8 cellular contexts compared by ENCODE assay signal in the genomic region with DNA sequence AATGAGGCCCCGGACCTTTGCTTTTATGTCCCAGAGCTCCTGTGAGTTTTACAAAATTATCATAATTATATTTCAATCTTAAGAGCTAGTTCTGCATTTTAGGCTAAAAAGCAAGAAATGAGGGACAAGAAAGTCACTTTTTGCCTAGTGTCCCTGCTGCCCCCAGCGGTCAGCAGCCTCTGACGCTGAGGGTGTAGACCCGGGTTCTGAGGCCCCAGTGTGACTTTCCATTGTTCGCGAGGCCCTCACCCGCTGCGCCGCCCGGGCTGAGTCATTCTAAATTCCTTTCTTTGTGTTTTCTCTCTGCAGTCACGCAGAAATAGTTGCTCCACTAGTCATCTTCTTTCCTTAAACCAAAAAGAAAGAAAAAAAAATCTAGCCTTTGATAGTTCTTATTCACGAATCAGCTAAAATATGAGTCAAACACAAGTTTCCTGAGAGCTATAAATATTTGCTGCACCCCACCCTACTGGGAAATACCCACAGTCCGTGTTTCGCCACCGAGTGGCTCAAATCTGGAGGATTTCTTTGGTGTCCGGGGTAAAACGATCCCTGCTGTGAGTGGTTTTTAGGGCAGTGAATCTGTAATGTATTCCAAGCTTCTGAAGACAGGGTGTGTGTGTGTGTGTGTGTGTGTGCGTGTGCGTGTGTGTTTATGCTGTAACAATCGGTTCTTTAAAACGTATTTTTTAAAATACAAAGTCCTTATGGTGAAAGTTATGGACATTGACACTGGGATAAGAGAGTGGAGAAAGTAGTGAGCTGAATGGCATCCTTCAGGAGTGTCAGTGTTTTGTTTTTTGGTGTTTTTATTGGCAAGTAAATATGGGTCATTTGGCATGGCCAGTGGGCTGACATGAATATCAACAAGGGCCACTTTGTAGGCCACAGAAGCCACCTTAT. TPM values are rescaled to one million over a fixed set of nuclear protein-coding genes. Genes with fewer than 3 reads are reported as not detected.
DNase-seq lines count a peak whose midpoint lies in the region; TF ChIP-seq lines count a peak whose summit lies in the region.

No MANE protein-coding gene starts in this region.

- DNase-seq in HEK293T (ENCODE audit: extremely low spot score) (peak; percentile 71), NCI-H146 treated with DMSO at 0.1 percent for 48 hours (lab: John Stamatoyannopoulos, UW; ENCODE audit: unreplicated experiment) (peak; percentile 61), mesendoderm (peak; percentile 99), NCI-H1417 (lab: John Stamatoyannopoulos, UW) (no peak)
- DNase-seq in activated CD4-positive, alpha-beta memory T cell treated with anti-CD3 and anti-CD28 coated beads, Interleukin-2, amount 10 ng/mL, durations not matched to agents 7 days and 5 days = peak; percentile 70
- DNase-seq in effector memory CD4-positive, alpha-beta T cell = peak; percentile 21 to 45 (median 38)
- peak; percentile 35 for DNase-seq in stimulated activated CD8-positive, alpha-beta memory T cell treated with anti-CD3 and anti-CD28 coated beads, Interleukin-12 subunit alpha, Interleukin-12 subunit beta, amount 100 ng/mL, for 24 hours (ENCODE audit: extremely low read depth)

- H3K79me1 ChIP-seq in mesendoderm (ENCODE audit: low read length) = no peaks in the 10 kb centered on the region

- H3K4me1 Mint-ChIP-seq in activated CD4-positive, alpha-beta memory T cell treated with anti-CD3 and anti-CD28 coated beads, Interleukin-2, amount 10 ng/mL, durations not matched to agents 7 days and 5 days = peaks cover 31% of the 10 kb centered on the region

- H2BK120ac ChIP-seq in mesendoderm (ENCODE audit: low read depth, low read length) = peak overlapping the region; percentile 93

- CTCF ChIA-PET in HEK293T (lab: Yijun Ruan, JAX) = interaction anchor here (0.5 to 1.3 kb wide), 8 partner anchors 9 to 1768 kb away, joined by 3 to 6 read pairs (median 4); no protein-coding TSS in a partner anchor
- CTCF ChIA-PET in activated CD4-positive, alpha-beta memory T cell treated with anti-CD3 and anti-CD28 coated beads, Interleukin-2, amount 10 ng/mL, durations not matched to agents 7 days and 5 days (lab: Charles Lee) = interaction anchor here (0.7 to 2.2 kb wide), 8 partner anchors 10 to 429 kb away, joined by 3 to 10 read pairs (median 3); a partner anchor contains a TSS

- H2BK5ac ChIP-seq in mesendoderm (ENCODE audit: low read length) = peak overlapping the region; percentile 98

- H3K4ac ChIP-seq in mesendoderm (ENCODE audit: low read depth, low read length) = peak overlapping the region; percentile 85

- no peaks in the 10 kb centered on the region for H3K27me3 ChIP-seq in effector memory CD4-positive, alpha-beta T cell (replicated peaks; ENCODE audit: control insufficient read depth, insufficient read depth, low read length, poor library complexity, severe bottlenecking)
- H3K27me3 ChIP-seq in mesendoderm (ENCODE audit: insufficient read depth, low read length, poor library complexity) = no peaks in the 10 kb centered on the region

- H3K56ac ChIP-seq in mesendoderm (ENCODE audit: low read length) = peak overlapping the region; percentile 93

- H3K4me1 ChIP-seq in effector memory CD4-positive, alpha-beta T cell (ENCODE audit: control insufficient read depth, insufficient read depth, low read length, poor library complexity, severe bottlenecking) = peaks cover 16% of the 10 kb centered on the region
- peaks cover 11% of the 10 kb centered on the region for H3K4me1 ChIP-seq in mesendoderm (ENCODE audit: control insufficient read depth, low read depth, low read length)

- H3K4me3 ChIP-seq in GM08714 (ENCODE audit: low read length) = peak overlapping the region; percentile 31; the same call in 1 of the 2 replicates
- peak overlapping the region; percentile 29 for H3K4me3 ChIP-seq in effector memory CD4-positive, alpha-beta T cell (ENCODE audit: insufficient read depth, low read depth, low read length, poor library complexity, severe bottlenecking)
- no peak overlapping the region for H3K4me3 ChIP-seq in mesendoderm (ENCODE audit: low read length)

- peaks cover 5% of the 10 kb centered on the region for H3K36me3 Mint-ChIP-seq in activated CD4-positive, alpha-beta memory T cell treated with anti-CD3 and anti-CD28 coated beads, Interleukin-2, amount 10 ng/mL, durations not matched to agents 7 days and 5 days (ENCODE audit: low read depth)

- H3K4me2 ChIP-seq in mesendoderm (ENCODE audit: low read length) = peak overlapping the region; percentile 39

- no peaks in the 10 kb centered on the region for H3K36me3 ChIP-seq in effector memory CD4-positive, alpha-beta T cell (ENCODE audit: control insufficient read depth, insufficient read depth, low read length)
- no peaks in the 10 kb centered on the region for H3K36me3 ChIP-seq in mesendoderm (ENCODE audit: control insufficient read depth, insufficient read depth, low read length)

- POLR2A ChIA-PET in HEK293T (lab: Yijun Ruan, JAX) = interaction anchor here (0.6 to 3.2 kb wide), 11 partner anchors 9 to 72 kb away, joined by 3 to 42 read pairs (median 4); a partner anchor contains a TSS
- POLR2A ChIA-PET in activated CD4-positive, alpha-beta memory T cell treated with anti-CD3 and anti-CD28 coated beads, Interleukin-2, amount 10 ng/mL, durations not matched to agents 7 days and 5 days (lab: Charles Lee) = interaction anchor here (0.7 to 3.1 kb wide), 12 partner anchors 9 to 401 kb away, joined by 3 to 105 read pairs (median 4); a partner anchor contains a TSS

- H3K79me2 ChIP-seq in mesendoderm (ENCODE audit: control insufficient read depth, insufficient read depth, low read length) = no peaks in the 10 kb centered on the region

- no CpG with 5 or more reads among the region's 21 CpGs for WGBS in mesendoderm (ENCODE audit: extremely low coverage, insufficient coverage, low lambda C conversion rate)

- H3K23ac ChIP-seq in mesendoderm (ENCODE audit: low read length) = no peak overlapping the region

- H2BK15ac ChIP-seq in mesendoderm (replicated peaks; ENCODE audit: low read depth) = peak overlapping the region; percentile 94

- peak overlapping the region; percentile 75 for H4K5ac ChIP-seq in mesendoderm (ENCODE audit: low read length)

- H3K18ac ChIP-seq in mesendoderm (ENCODE audit: low read length) = peak overlapping the region; percentile 97

- peaks cover 8% of the 10 kb centered on the region for H3K9me3 Mint-ChIP-seq in activated CD4-positive, alpha-beta memory T cell treated with anti-CD3 and anti-CD28 coated beads, Interleukin-2, amount 10 ng/mL, durations not matched to agents 7 days and 5 days

- H3K27ac ChIP-seq in effector memory CD4-positive, alpha-beta T cell (ENCODE audit: insufficient read depth, low read length, poor library complexity, severe bottlenecking) = peak overlapping the region; percentile 63
- peak overlapping the region; percentile 96 for H3K27ac ChIP-seq in mesendoderm (ENCODE audit: low read depth, low read length)

- no peaks in the 10 kb centered on the region for H3K9me3 ChIP-seq in effector memory CD4-positive, alpha-beta T cell (ENCODE audit: control insufficient read depth, low read length)

- H2AK5ac ChIP-seq in mesendoderm (ENCODE audit: low read length) = peak overlapping the region; percentile 95

- H3K4me3 Mint-ChIP-seq in activated CD4-positive, alpha-beta memory T cell treated with anti-CD3 and anti-CD28 coated beads, Interleukin-2, amount 10 ng/mL, durations not matched to agents 7 days and 5 days = peak overlapping the region; percentile 65

- no peaks in the 10 kb centered on the region for H3K27me3 Mint-ChIP-seq in activated CD4-positive, alpha-beta memory T cell treated with anti-CD3 and anti-CD28 coated beads, Interleukin-2, amount 10 ng/mL, durations not matched to agents 7 days and 5 days

- peak overlapping the region; percentile 80 for H3K9ac ChIP-seq in mesendoderm (ENCODE audit: low read length)

- H3K27ac Mint-ChIP-seq in activated CD4-positive, alpha-beta memory T cell treated with anti-CD3 and anti-CD28 coated beads, Interleukin-2, amount 10 ng/mL, durations not matched to agents 7 days and 5 days = peak overlapping the region; percentile 91

- H4K8ac ChIP-seq in mesendoderm (ENCODE audit: low read depth, low read length) = peak overlapping the region; percentile 91

TF ChIP-seq in HEK293T, 16 proteins besides CTCF, POLR2A, EP300 and RAD21:
- no peak for TF ChIP-seq FOXM1 (IDR thresholded peaks at IDR 0.05; ENCODE audit: borderline replicate concordance)
- 0 out of 2 replicates have a peak, but pooled peaks have one; percentile 13 for TF ChIP-seq TARDBP (IDR thresholded peaks at IDR 0.05)
- TF ChIP-seq ARNT (IDR thresholded peaks at IDR 0.05) = peak; percentile 22; the same call in 1 of the 2 replicates

RNA-seq across cellular contexts. Expression of a gene that starts 59.7 kb away (rescaled TPM):
- total RNA-seq in activated CD4-positive, alpha-beta memory T cell treated with anti-CD3 and anti-CD28 coated beads, Interleukin-2, amount 10 ng/mL, durations not matched to agents 7 days and 5 days = 1,000 to 10,000 TPM; 7,440 to 7,455 TPM
- 13,473 TPM for polyA plus RNA-seq in mesendoderm (2013, experiment 1 of 2)
- polyA plus RNA-seq in mesendoderm (2013, experiment 2 of 2) = 13,556 TPM

Comparison
In these comparisons a context has a peak if more than half of its experiments do, and no peak if none do; other contexts are left out.
1. DNase-seq: peak in HEK293T (single experiment), NCI-H146 treated with DMSO at 0.1 percent for 48 hours (single experiment), activated CD4-positive, alpha-beta memory T cell treated with anti-CD3 and anti-CD28 coated beads, Interleukin-2, amount 10 ng/mL, durations not matched to agents 7 days and 5 days (single experiment), effector memory CD4-positive, alpha-beta T cell (3 of 3), mesendoderm (single experiment) and stimulated activated CD8-positive, alpha-beta memory T cell treated with anti-CD3 and anti-CD28 coated beads, Interleukin-12 subunit alpha, Interleukin-12 subunit beta, amount 100 ng/mL, for 24 hours (single experiment); none in NCI-H1417 (0 of 3).